ENCODE assay signal across 15 cellular contexts in the genomic region with DNA sequence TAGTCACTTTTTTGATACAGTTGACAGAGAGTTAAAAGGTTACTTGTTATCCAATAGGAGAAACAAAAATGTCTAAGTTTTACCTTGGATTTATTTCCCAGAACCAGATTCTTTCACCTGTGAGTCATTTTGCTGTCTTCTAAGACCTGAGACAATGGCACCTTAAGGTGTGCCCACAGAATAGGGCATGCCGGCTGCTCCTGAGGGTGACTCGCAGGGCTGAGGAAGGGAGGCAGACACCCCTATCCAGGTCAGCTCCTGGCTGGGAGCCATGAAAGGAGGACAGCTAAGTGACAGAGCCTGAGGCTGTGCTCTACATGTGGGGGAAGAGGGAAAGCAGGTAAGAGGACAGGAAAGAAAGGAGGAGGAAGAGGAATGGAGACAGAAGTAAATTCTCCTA.
"Had no signal": no experiment of that assay in that cellular context is flagged by ENCODE, and none has a peak within 500 bp of the region (broad histone marks: within the 10 kb centered on the region; RNA-seq: fewer than 3 reads in every experiment).

No MANE protein-coding gene starts in this region.

- H3K27me3 ChIP-seq: ascending aorta, left lung, right atrium auricular region, upper lobe of left lung had no signal

- H3K4me1 ChIP-seq: ascending aorta, left lung, right atrium auricular region, stomach, upper lobe of left lung had no signal

- H3K27ac ChIP-seq: ascending aorta, coronary artery, hepatocyte, left lung, right atrium auricular region, stomach, upper lobe of left lung, WERI-Rb-1 had no signal

- H3K79me2 ChIP-seq: hepatocyte had no signal

- H3K9me3 ChIP-seq: ascending aorta, left lung, right atrium auricular region, stomach, upper lobe of left lung had no signal

- H3K36me3 ChIP-seq: ascending aorta, left lung, right atrium auricular region, stomach, upper lobe of left lung, WERI-Rb-1 had no signal

- H3K4me3 ChIP-seq: ascending aorta, coronary artery, hepatocyte, left lung, right atrium auricular region, skin epidermis, stomach, upper lobe of left lung had no signal

- DNase-seq: activated CD4-positive, alpha-beta T cell treated with anti-CD3 and anti-CD28 coated beads, Interleukin-2, amount 50 U/mL, for 4 hours; activated gamma-delta T cell; left lung; nephron progenitor cell; nucleus accumbens; stimulated activated CD4-positive, alpha-beta T cell treated with anti-CD3 and anti-CD28 coated beads, Interleukin-15, amount 100 ng/mL, for 24 hours; stimulated activated CD4-positive, alpha-beta T cell treated with anti-CD3 and anti-CD28 coated beads, Interleukin-4, amount 100 ng/mL, for 1 hour; stomach; upper lobe of left lung; WERI-Rb-1 had no signal

- H2AFZ ChIP-seq: hepatocyte had no signal

- H3K4me2 ChIP-seq: hepatocyte had no signal
